In genomic region chr11:121453589-121454299, GRCh38 we compare ENCODE assay signal across 12 cellular contexts. TPM values are rescaled to one million over a fixed set of nuclear protein-coding genes. Genes with fewer than 3 reads are reported as not detected.
DNase-seq lines count a peak whose midpoint lies in the region; ATAC-seq and TF ChIP-seq lines count a peak whose summit lies in the region.
"Had no signal": no experiment of that assay in that cellular context is flagged by ENCODE, and none has a peak within 500 bp of the region (broad histone marks: within the 10 kb centered on the region; RNA-seq: fewer than 3 reads in every experiment).

No MANE protein-coding gene starts in this region.

- H4K20me1 ChIP-seq in smooth muscle cell (ENCODE audit: low read depth), result no peaks in the 10 kb centered on the region

- no peak for DNase-seq in T-cell
- DNase-seq in smooth muscle cell (lab: John Stamatoyannopoulos, UW; ENCODE audit: unreplicated experiment), result no peak
- DNase-seq in GDM1 (lab: John Stamatoyannopoulos, UW), result no peak
- DNase-seq in globus pallidus (ENCODE audit: low spot score), result no peak
- DNase-seq in right atrium auricular region (ENCODE audit: low spot score), result no peak
- DNase-seq: EL, NCI-H1105 treated with DMSO at 0.1 percent for 48 hours, OCI-M1 had no signal

- ATAC-seq in T-cell (replicated peaks in 1 of 4) (no peak), GM21447 (IDR thresholded peaks at IDR 0.05; ENCODE audit: unreplicated experiment) (no peak)

- TF ChIP-seq CTCF in smooth muscle cell (IDR thresholded peaks at IDR 0.05; ENCODE audit: borderline replicate concordance, insufficient read depth, poor library complexity, severe bottlenecking) (no peak), right atrium auricular region (IDR thresholded peaks at IDR 0.05) (no peak)

- POLR2A ChIA-PET in T-cell (lab: Charles Lee), result interaction anchor here in 1 of 2 donors (1.1 kb wide), 1 partner anchor 28 kb away, joined by 3 read pairs; no protein-coding TSS in a partner anchor

- peaks cover 75 to 90% (median 85%) of the 10 kb centered on the region in 3 donors for H3K4me1 Mint-ChIP-seq in T-cell

- H3K4me2 ChIP-seq in smooth muscle cell, result no peak overlapping the region

- H3K27ac ChIP-seq in iPS-18a (ENCODE audit: low read length) (no peak overlapping the region), smooth muscle cell (ENCODE audit: low read depth) (no peak overlapping the region), right atrium auricular region (no peak overlapping the region)
- H3K27ac ChIP-seq: cardiac muscle cell had no signal

- no peaks in the 10 kb centered on the region for H3K36me3 ChIP-seq in iPS-18a (ENCODE audit: control insufficient read depth, low read depth, low read length)
- no peaks in the 10 kb centered on the region for H3K36me3 ChIP-seq in smooth muscle cell (ENCODE audit: low read depth)
- H3K36me3 ChIP-seq in right atrium auricular region, result no peaks in the 10 kb centered on the region
- H3K36me3 ChIP-seq: cardiac muscle cell had no signal

- H3K79me2 ChIP-seq in smooth muscle cell (ENCODE audit: low read depth), result no peaks in the 10 kb centered on the region

- H3K36me3 Mint-ChIP-seq in T-cell, result peaks cover 52% of the 10 kb centered on the region

- no peaks in the 10 kb centered on the region for H3F3A ChIP-seq in smooth muscle cell (ENCODE audit: low read depth)

- 90% methylated on average over 6 of the region's 6 CpGs for WGBS in smooth muscle cell (ENCODE audit: low lambda C conversion rate)

- H3K4me3 Mint-ChIP-seq in T-cell, result peak overlapping the region; percentile 97 to 99 (median 98)

- no peaks in the 10 kb centered on the region for H3K27me3 Mint-ChIP-seq in T-cell

- H3K9me3 Mint-ChIP-seq in T-cell, result no peaks in the 10 kb centered on the region

- CTCF ChIA-PET in T-cell (lab: Charles Lee), result interaction anchor here (0.5 to 0.7 kb wide), 2 partner anchors 12 to 13 kb away, joined by 3 read pairs; no protein-coding TSS in a partner anchor

- peak overlapping the region; percentile 91 to 95 for H3K27ac Mint-ChIP-seq in T-cell

- peak; percentile 7 for TF ChIP-seq POLR2A in GM15510 (IDR thresholded peaks at IDR 0.05; ENCODE audit: borderline replicate concordance, extremely low read depth, insufficient read length)

- H3K27me3 ChIP-seq in iPS-18a (ENCODE audit: control insufficient read depth, insufficient read depth, low read length) (peaks cover 12% of the 10 kb centered on the region), smooth muscle cell (ENCODE audit: low read depth) (peaks cover 8% of the 10 kb centered on the region), right atrium auricular region (no peaks in the 10 kb centered on the region)
- H3K27me3 ChIP-seq: cardiac muscle cell had no signal

- H3K9ac ChIP-seq in iPS-18a (ENCODE audit: low read length) (no peak overlapping the region), smooth muscle cell (ENCODE audit: low read depth) (no peak overlapping the region)

- no peak overlapping the region for H2AFZ ChIP-seq in smooth muscle cell (ENCODE audit: low read depth)

- no peaks in the 10 kb centered on the region for H3K9me3 ChIP-seq in iPS-18a (ENCODE audit: control insufficient read depth, low read depth, low read length)
- H3K9me3 ChIP-seq in smooth muscle cell (replicated peaks; ENCODE audit: low read depth), result no peaks in the 10 kb centered on the region
- H3K9me3 ChIP-seq in right atrium auricular region, result no peaks in the 10 kb centered on the region

- H3K4me3 ChIP-seq in iPS-18a (ENCODE audit: low read length) (peak overlapping the region; percentile 92), smooth muscle cell (peak overlapping the region; percentile 86), right atrium auricular region (no peak overlapping the region)

- H3K4me1 ChIP-seq in iPS-18a (ENCODE audit: control insufficient read depth, low read depth, low read length), result peaks cover 33% of the 10 kb centered on the region
- H3K4me1 ChIP-seq in smooth muscle cell (ENCODE audit: low read depth), result peaks cover 11% of the 10 kb centered on the region
- peaks cover 0 to 16% of the 10 kb centered on the region in 2 donors for H3K4me1 ChIP-seq in right atrium auricular region

RNA-seq across cellular contexts. Expression of gene SORL1, which starts 1.6 kb away (rescaled TPM):
- 100 to 1,000 TPM; 361 to 422 (median 392) TPM for total RNA-seq in T-cell
- total RNA-seq in smooth muscle cell, result 5.8 and 6.0 TPM in 2 replicates
- 1.2 and 2.0 TPM in 2 replicates for polyA plus RNA-seq in smooth muscle cell
- total RNA-seq in right atrium auricular region, result 1 to 10 TPM; 6.4 to 7.5 TPM

Comparison
In these comparisons a context has a peak if more than half of its experiments do, and no peak if none do; other contexts are left out.
1. H3K4me3 ChIP-seq: peak in iPS-18a (single experiment) and smooth muscle cell (single experiment); none in right atrium auricular region (0 of 2).
2. RNA of gene SORL1, which starts 1.6 kb away (total RNA-seq): 361 to 422 TPM in T-cell; 6.4 to 7.5 TPM in right atrium auricular region and 5.8 to 6.0 TPM in smooth muscle cell; every median in the first group is over 10 times any median in the second.